In genomic region chr19:14672043-14672872, GRCh38 we compare ENCODE assay signal across 23 cellular contexts. TPM values are rescaled to one million over a fixed set of nuclear protein-coding genes. Genes with fewer than 3 reads are reported as not detected.
DNase-seq lines count a peak whose midpoint lies in the region; ATAC-seq, FAIRE-seq and TF ChIP-seq lines count a peak whose summit lies in the region.
"Had no signal": no experiment of that assay in that cellular context is flagged by ENCODE, and none has a peak within 500 bp of the region (broad histone marks: within the 10 kb centered on the region; RNA-seq: fewer than 3 reads in every experiment).

No MANE protein-coding gene starts in this region.

- H3F3A ChIP-seq in SK-N-SH (replicated peaks; ENCODE audit: insufficient read depth) = no peaks in the 10 kb centered on the region
- no peaks in the 10 kb centered on the region for H3F3A ChIP-seq in smooth muscle cell (ENCODE audit: low read depth)

- no peaks in the 10 kb centered on the region for H3K9me3 ChIP-seq in CD8-positive, alpha-beta memory T cell (ENCODE audit: low read length)
- H3K9me3 ChIP-seq in trophoblast cell (ENCODE audit: insufficient read depth, low read depth, low read length) = peaks cover 11% of the 10 kb centered on the region
- no peaks in the 10 kb centered on the region for H3K9me3 ChIP-seq in SK-N-SH
- no peaks in the 10 kb centered on the region for H3K9me3 ChIP-seq in smooth muscle cell (replicated peaks; ENCODE audit: low read depth)
- H3K9me3 ChIP-seq in mesenchymal stem cell (ENCODE audit: control insufficient read depth, low read length) = peaks cover 3% of the 10 kb centered on the region
- peaks cover 0 to 13% of the 10 kb centered on the region in 2 donors for H3K9me3 ChIP-seq in kidney (ENCODE audit: control insufficient read depth in 1 of 2, low read length in 2 of 2)
- H3K9me3 ChIP-seq: right lobe of liver had no signal

- TF ChIP-seq CTCF in NB4 (IDR thresholded peaks at IDR 0.05; ENCODE audit: low read depth, low read length) (no peak), activated B cell treated with CpG ODN at 0.5 μM for 24 hours (IDR thresholded peaks at IDR 0.05) (no peak), SK-N-SH (IDR thresholded peaks at IDR 0.05) (no peak), smooth muscle cell (IDR thresholded peaks at IDR 0.05; ENCODE audit: borderline replicate concordance, insufficient read depth, poor library complexity, severe bottlenecking) (no peak), kidney (IDR thresholded peaks at IDR 0.05; ENCODE audit: borderline replicate concordance, extremely low read depth, insufficient read depth) (no peak)

- H3K14ac ChIP-seq in trophoblast cell (ENCODE audit: low read length) (no peak overlapping the region), mesenchymal stem cell (ENCODE audit: low read length in 2 of 2) (no peak overlapping the region)

- H3K79me1 ChIP-seq in trophoblast cell (ENCODE audit: low read length) = no peaks in the 10 kb centered on the region
- H3K79me1 ChIP-seq in mesenchymal stem cell (replicated peaks; ENCODE audit: low read length, poor library complexity, severe bottlenecking) = no peaks in the 10 kb centered on the region

- H4K91ac ChIP-seq in trophoblast cell (ENCODE audit: low read depth, low read length) (no peak overlapping the region), mesenchymal stem cell (ENCODE audit: low read length) (no peak overlapping the region)

- H3K27ac Mint-ChIP-seq in CD8-positive, alpha-beta memory T cell = peak overlapping the region in 7 of 8 donors; percentile 83 to 95 (median 88)
- peak overlapping the region; percentile 31 for H3K27ac Mint-ChIP-seq in activated B cell treated with CpG ODN at 0.5 μM for 24 hours
- H3K27ac Mint-ChIP-seq: activated naive CD4-positive, alpha-beta T cell treated with anti-CD3 and anti-CD28 coated beads, Interleukin-2, amount 50 U/mL, for 72 hours; HFFc6; mesothelial cell of epicardium; T-helper 1 cell treated with Interleukin-12 subunit alpha and Interleukin-12 subunit beta and Interleukin-4 antibody, amounts not matched to agents 30 μg/mL and 1 μg/mL, for 36 hours had no signal

- H4K20me1 ChIP-seq in SK-N-SH (ENCODE audit: insufficient read depth) (no peaks in the 10 kb centered on the region), smooth muscle cell (ENCODE audit: low read depth) (no peaks in the 10 kb centered on the region)

- intact Hi-C loops in activated B cell treated with CpG ODN at 0.5 μM for 24 hours (cut with micrococcal nuclease) = loop anchor here (2.0 kb wide), 1 partner anchor 17 kb away; no protein-coding TSS in a partner anchor
- intact Hi-C loops in kidney (cut with DNase I) = no loop called here

- peak overlapping the region in 5 of 7 donors; percentile 5 to 66 (median 32) for H3K4me3 Mint-ChIP-seq in CD8-positive, alpha-beta memory T cell
- no peak overlapping the region for H3K4me3 Mint-ChIP-seq in activated B cell treated with CpG ODN at 0.5 μM for 24 hours
- H3K4me3 Mint-ChIP-seq: HFFc6; mesothelial cell of epicardium; T-helper 1 cell treated with Interleukin-12 subunit alpha and Interleukin-12 subunit beta and Interleukin-4 antibody, amounts not matched to agents 30 μg/mL and 1 μg/mL, for 36 hours had no signal

- no peak for TF ChIP-seq POLR2A in NB4 (IDR thresholded peaks at IDR 0.05; ENCODE audit: extremely low read depth, insufficient read length)

- H2BK5ac ChIP-seq in trophoblast cell (ENCODE audit: low read depth, low read length, poor library complexity) (no peak overlapping the region), mesenchymal stem cell (ENCODE audit: low read depth, low read length, poor library complexity, severe bottlenecking) (no peak overlapping the region)

- TF ChIP-seq RAD21 in SK-N-SH (IDR thresholded peaks at IDR 0.05; ENCODE audit: low read length) = no peak

- WGBS in trophoblast cell (ENCODE audit: extremely low coverage, insufficient coverage, insufficient read length) = no CpG with 5 or more reads among the region's 4 CpGs
- 8% methylated on average over 3 of the region's 4 CpGs for WGBS in SK-N-SH (ENCODE audit: low lambda C conversion rate)
- WGBS in smooth muscle cell (ENCODE audit: low lambda C conversion rate) = 63% methylated on average over 4 of the region's 4 CpGs
- WGBS in mesenchymal stem cell = 81% methylated on average over 4 of the region's 4 CpGs

- H4K12ac ChIP-seq in trophoblast cell (ENCODE audit: low read depth, low read length) = no peak overlapping the region

- no peaks in the 10 kb centered on the region for H3K27me3 ChIP-seq in CD8-positive, alpha-beta memory T cell (ENCODE audit: insufficient read depth, low read length, poor library complexity, severe bottlenecking)
- H3K27me3 ChIP-seq in trophoblast cell (ENCODE audit: insufficient read depth, low read length) = no peaks in the 10 kb centered on the region
- peaks cover 32% of the 10 kb centered on the region; the same call in 1 of the 2 replicates for H3K27me3 ChIP-seq in SK-N-SH (ENCODE audit: insufficient read depth)
- H3K27me3 ChIP-seq in smooth muscle cell (ENCODE audit: low read depth) = no peaks in the 10 kb centered on the region
- H3K27me3 ChIP-seq in mesenchymal stem cell (ENCODE audit: control insufficient read depth in 1 of 2, insufficient read depth in 1 of 2, low read length in 2 of 2) = peaks cover 0 to 7% of the 10 kb centered on the region in 2 experiments
- H3K27me3 ChIP-seq: brain microvascular endothelial cell, right lobe of liver had no signal

- peaks cover 11 to 33% (median 32%) of the 10 kb centered on the region in 3 donors for H3K4me1 Mint-ChIP-seq in CD8-positive, alpha-beta memory T cell
- peaks cover 49% of the 10 kb centered on the region for H3K4me1 Mint-ChIP-seq in activated B cell treated with CpG ODN at 0.5 μM for 24 hours
- H3K4me1 Mint-ChIP-seq: mesothelial cell of epicardium had no signal

- H3K9me2 ChIP-seq in SK-N-SH = no peaks in the 10 kb centered on the region

- H4K8ac ChIP-seq in trophoblast cell (ENCODE audit: low read depth, low read length) (no peak overlapping the region), mesenchymal stem cell (ENCODE audit: low read length) (no peak overlapping the region)

- H2BK15ac ChIP-seq in mesenchymal stem cell (ENCODE audit: low read depth, poor library complexity, severe bottlenecking) = no peak overlapping the region

- H3K27me3 Mint-ChIP-seq in CD8-positive, alpha-beta memory T cell = peaks cover 6 to 52% of the 10 kb centered on the region in 2 donors
- H3K27me3 Mint-ChIP-seq in activated B cell treated with CpG ODN at 0.5 μM for 24 hours = no peaks in the 10 kb centered on the region

- no peak overlapping the region for H3K9ac ChIP-seq in trophoblast cell (ENCODE audit: low read length)
- no peak overlapping the region for H3K9ac ChIP-seq in SK-N-SH
- H3K9ac ChIP-seq in smooth muscle cell (ENCODE audit: low read depth) = no peak overlapping the region
- H3K9ac ChIP-seq in mesenchymal stem cell (ENCODE audit: low read length) = no peak overlapping the region
- H3K9ac ChIP-seq in kidney (ENCODE audit: low read length in 2 of 2) = no peak overlapping the region

- no peaks in the 10 kb centered on the region for H3K36me3 Mint-ChIP-seq in CD8-positive, alpha-beta memory T cell
- no peaks in the 10 kb centered on the region for H3K36me3 Mint-ChIP-seq in activated B cell treated with CpG ODN at 0.5 μM for 24 hours (ENCODE audit: low read depth)
- H3K36me3 Mint-ChIP-seq: activated naive CD4-positive, alpha-beta T cell treated with anti-CD3 and anti-CD28 coated beads, Interleukin-2, amount 50 U/mL, for 72 hours; mesothelial cell of epicardium had no signal

- no peak overlapping the region for H3K23ac ChIP-seq in trophoblast cell (ENCODE audit: low read length)
- no peak overlapping the region for H3K23ac ChIP-seq in mesenchymal stem cell (ENCODE audit: low read length in 2 of 2)

- no peaks in the 10 kb centered on the region for H3K36me3 ChIP-seq in CD8-positive, alpha-beta memory T cell (ENCODE audit: insufficient read depth, low read length)
- H3K36me3 ChIP-seq in trophoblast cell (ENCODE audit: control insufficient read depth in 1 of 2, insufficient read depth in 2 of 2, low read length in 2 of 2) = no peaks in the 10 kb centered on the region
- no peaks in the 10 kb centered on the region for H3K36me3 ChIP-seq in SK-N-SH (replicated peaks in 1 of 2; ENCODE audit: control insufficient read depth in 1 of 2, insufficient read depth in 2 of 2, low read length in 1 of 2)
- no peaks in the 10 kb centered on the region for H3K36me3 ChIP-seq in smooth muscle cell (ENCODE audit: low read depth)
- no peaks in the 10 kb centered on the region for H3K36me3 ChIP-seq in mesenchymal stem cell (ENCODE audit: control insufficient read depth in 1 of 2, insufficient read depth in 2 of 2, low read depth in 1 of 2, low read length in 2 of 2)
- no peaks in the 10 kb centered on the region for H3K36me3 ChIP-seq in kidney (ENCODE audit: control insufficient read depth in 1 of 2, insufficient read depth in 2 of 2, low read length in 2 of 2)
- H3K36me3 ChIP-seq: brain microvascular endothelial cell, heart left ventricle, right lobe of liver, thoracic aorta had no signal

- H2BK12ac ChIP-seq in trophoblast cell (ENCODE audit: low read length) (no peak overlapping the region), mesenchymal stem cell (ENCODE audit: low read length in 2 of 2) (no peak overlapping the region)

- H2AK5ac ChIP-seq in trophoblast cell (ENCODE audit: low read length) (no peak overlapping the region), mesenchymal stem cell (ENCODE audit: low read length, severe bottlenecking) (no peak overlapping the region)

- no peak overlapping the region for H3K4ac ChIP-seq in trophoblast cell (ENCODE audit: low read depth, low read length)
- H3K4ac ChIP-seq in mesenchymal stem cell (ENCODE audit: low read depth in 1 of 2, low read length in 2 of 2) = no peak overlapping the region

- no peak overlapping the region for H3K18ac ChIP-seq in trophoblast cell (ENCODE audit: low read length)
- H3K18ac ChIP-seq in mesenchymal stem cell (ENCODE audit: low read depth in 1 of 2, low read length in 2 of 2) = no peak overlapping the region

- H2BK120ac ChIP-seq in trophoblast cell (ENCODE audit: insufficient read depth, low read length, poor library complexity) = no peak overlapping the region
- no peak overlapping the region for H2BK120ac ChIP-seq in mesenchymal stem cell (ENCODE audit: low read depth, low read length)

- H3K9me3 Mint-ChIP-seq in CD8-positive, alpha-beta memory T cell = peaks cover 4 to 13% (median 8%) of the 10 kb centered on the region in 5 donors
- no peaks in the 10 kb centered on the region for H3K9me3 Mint-ChIP-seq in activated B cell treated with CpG ODN at 0.5 μM for 24 hours
- H3K9me3 Mint-ChIP-seq: HFFc6; T-helper 1 cell treated with Interleukin-12 subunit alpha and Interleukin-12 subunit beta and Interleukin-4 antibody, amounts not matched to agents 30 μg/mL and 1 μg/mL, for 36 hours had no signal

- no peak overlapping the region for H3K4me3 ChIP-seq in CD8-positive, alpha-beta memory T cell (ENCODE audit: low read length)
- H3K4me3 ChIP-seq in NB4 (ENCODE audit: low read depth, low read length) (no peak overlapping the region), trophoblast cell (ENCODE audit: low read depth, low read length) (peak overlapping the region; percentile 20), SK-N-SH (ENCODE audit: low read depth in 2 of 2, low read length in 1 of 2) (no peak overlapping the region), smooth muscle cell (no peak overlapping the region), mesenchymal stem cell (ENCODE audit: insufficient read depth in 1 of 2, low read depth in 1 of 2, low read length in 2 of 2) (no peak overlapping the region), kidney (ENCODE audit: low read length in 2 of 2) (no peak overlapping the region)
- H3K4me3 ChIP-seq: heart left ventricle, right lobe of liver, thoracic aorta had no signal

- TF ChIP-seq EP300 in SK-N-SH (IDR thresholded peaks at IDR 0.05; ENCODE audit: borderline replicate concordance in 1 of 2, low read depth in 1 of 2, low read length in 1 of 2) = no peak

- no peaks in the 10 kb centered on the region for H3K4me1 ChIP-seq in CD8-positive, alpha-beta memory T cell (ENCODE audit: insufficient read depth, low read length)
- H3K4me1 ChIP-seq in trophoblast cell (ENCODE audit: control insufficient read depth in 1 of 2, insufficient read depth in 2 of 2, low read length in 2 of 2) = no peaks in the 10 kb centered on the region
- H3K4me1 ChIP-seq in SK-N-SH (ENCODE audit: control insufficient read depth in 1 of 2, insufficient read depth in 2 of 2, low read depth in 1 of 2, low read length in 1 of 2) = no peaks in the 10 kb centered on the region
- H3K4me1 ChIP-seq in smooth muscle cell (ENCODE audit: low read depth) = no peaks in the 10 kb centered on the region
- H3K4me1 ChIP-seq in mesenchymal stem cell (ENCODE audit: control insufficient read depth, insufficient read depth, low read depth, low read length) = no peaks in the 10 kb centered on the region
- H3K4me1 ChIP-seq in kidney (ENCODE audit: control insufficient read depth in 1 of 2, insufficient read depth in 1 of 2, low read depth in 1 of 2, low read length in 2 of 2) = no peaks in the 10 kb centered on the region
- H3K4me1 ChIP-seq: right lobe of liver had no signal

- H2AFZ ChIP-seq in trophoblast cell (ENCODE audit: insufficient read depth, low read length, poor library complexity) = no peak overlapping the region
- no peak overlapping the region for H2AFZ ChIP-seq in SK-N-SH (ENCODE audit: low read depth)
- H2AFZ ChIP-seq in smooth muscle cell (ENCODE audit: low read depth) = no peak overlapping the region
- H2AFZ ChIP-seq in mesenchymal stem cell (ENCODE audit: low read depth, low read length) = no peak overlapping the region

- DNase-seq in CD8-positive, alpha-beta memory T cell = peak in 2 of 5 donors; percentile 12 to 52
- DNase-seq in NB4 (ENCODE audit: low read depth) (peak; percentile 90), activated B cell treated with CpG ODN at 0.5 μM for 24 hours (no peak), trophoblast cell (peak; percentile 4 to 10), SK-N-SH (no peak), smooth muscle cell (lab: John Stamatoyannopoulos, UW; ENCODE audit: unreplicated experiment) (no peak), mesenchymal stem cell (no peak), kidney (no peak)
- DNase-seq: brain microvascular endothelial cell, DMS79 treated with DMSO at 0.1 percent for 48 hours, heart left ventricle, HFFc6, NCI-H1092 treated with DMSO at 0.1 percent for 48 hours, NCI-H526 treated with DMSO at 0.1 percent for 48 hours, right lobe of liver had no signal

- no peak overlapping the region for H3K4me2 ChIP-seq in trophoblast cell (ENCODE audit: low read length)
- H3K4me2 ChIP-seq in SK-N-SH = no peak overlapping the region
- H3K4me2 ChIP-seq in smooth muscle cell = no peak overlapping the region
- no peak overlapping the region for H3K4me2 ChIP-seq in mesenchymal stem cell (ENCODE audit: low read length, poor library complexity, severe bottlenecking)

- no peak for FAIRE-seq in kidney (lab: Jason Lieb, UNC)

- CTCF ChIA-PET in CD8-positive, alpha-beta memory T cell (lab: Charles Lee) = interaction anchor here (0.9 kb wide), 1 partner anchor 17 kb away, joined by 3 read pairs; the partner anchor contains the start of gene ZNF333
- CTCF ChIA-PET in activated B cell treated with CpG ODN at 0.5 μM for 24 hours (lab: Charles Lee) (interaction anchor here (0.6 to 1.8 kb wide), 5 partner anchors 9 to 101 kb away, joined by 3 to 9 read pairs (median 4); partner anchors contain the start of gene NDUFB7), SK-N-SH (lab: Yijun Ruan, JAX) (interaction anchor here (0.6 to 4.7 kb wide), 2 partner anchors 12 to 80 kb away, joined by 3 to 21 read pairs; no protein-coding TSS in a partner anchor)

- H3K79me2 ChIP-seq in trophoblast cell (ENCODE audit: control insufficient read depth, insufficient read depth, low read length, poor library complexity) (no peaks in the 10 kb centered on the region), SK-N-SH (ENCODE audit: insufficient read depth) (no peaks in the 10 kb centered on the region), smooth muscle cell (ENCODE audit: low read depth) (no peaks in the 10 kb centered on the region)

- no peak for ATAC-seq in activated B cell treated with CpG ODN at 0.5 μM for 24 hours (ENCODE audit: low read depth)
- ATAC-seq: activated naive CD4-positive, alpha-beta T cell treated with anti-CD3 and anti-CD28 coated beads, Interleukin-2, amount 50 U/mL, for 72 hours; esophagus mucosa; heart left ventricle had no signal

- H3K27ac ChIP-seq in CD8-positive, alpha-beta memory T cell (ENCODE audit: low read depth, low read length) = no peak overlapping the region
- no peak overlapping the region for H3K27ac ChIP-seq in trophoblast cell (ENCODE audit: low read depth, low read length)
- H3K27ac ChIP-seq in SK-N-SH (ENCODE audit: low read depth in 2 of 2, low read length in 1 of 2) = no peak overlapping the region
- H3K27ac ChIP-seq in smooth muscle cell (ENCODE audit: low read depth) = no peak overlapping the region
- no peak overlapping the region for H3K27ac ChIP-seq in mesenchymal stem cell (ENCODE audit: low read length, poor library complexity, severe bottlenecking)
- no peak overlapping the region for H3K27ac ChIP-seq in kidney (ENCODE audit: low read depth in 2 of 2, low read length in 2 of 2)
- H3K27ac ChIP-seq: brain microvascular endothelial cell, right lobe of liver, thoracic aorta had no signal

- POLR2A ChIA-PET in CD8-positive, alpha-beta memory T cell (lab: Charles Lee) = no interaction called here
- POLR2A ChIA-PET in activated B cell treated with CpG ODN at 0.5 μM for 24 hours (lab: Charles Lee) (interaction anchor here (0.6 to 1.7 kb wide), 3 partner anchors 59 to 99 kb away, joined by 4 to 6 read pairs (median 5); no protein-coding TSS in a partner anchor), SK-N-SH (lab: Yijun Ruan, JAX) (interaction anchor here (0.6 kb wide), 1 partner anchor 1841 kb away, joined by 3 read pairs; no protein-coding TSS in a partner anchor)

RNA-seq across cellular contexts. Expression of gene ADGRE3, which starts 2.4 kb away (rescaled TPM):
- not detected for total RNA-seq in CD8-positive, alpha-beta memory T cell
- 0.17 TPM for polyA plus RNA-seq in CD8-positive, alpha-beta memory T cell
- total RNA-seq in activated B cell treated with CpG ODN at 0.5 μM for 24 hours = not detected in 2 replicates
- polyA plus RNA-seq in trophoblast cell (2013) = not detected in 2 replicates
- polyA plus RNA-seq in SK-N-SH (2012; rRNA removed) = not detected in 2 replicates
- not detected in 2 replicates for polyA plus RNA-seq in SK-N-SH (2012; cell fraction: cytosol; rRNA removed)
- not detected in 2 replicates for polyA plus RNA-seq in SK-N-SH (2012; cell fraction: nucleus; rRNA removed)
- total RNA-seq in smooth muscle cell = not detected in 2 replicates
- polyA plus RNA-seq in smooth muscle cell = not detected in 2 replicates
- not detected for polyA plus RNA-seq in mesenchymal stem cell (2013, experiment 1 of 2)
- polyA plus RNA-seq in mesenchymal stem cell (2013, experiment 2 of 2) = not detected
- 0.25 TPM for total RNA-seq in kidney
- not detected for polyA plus RNA-seq in kidney (ENCODE audit: insufficient read depth, low read depth, low replicate concordance)
- total RNA-seq: activated naive CD4-positive, alpha-beta T cell treated with anti-CD3 and anti-CD28 coated beads, Interleukin-2, amount 50 U/mL, for 72 hours; dermis microvascular lymphatic vessel endothelial cell; HFFc6; mesothelial cell of epicardium; RPMI7951; thoracic aorta had no signal
- polyA plus RNA-seq: BJ, heart left ventricle had no signal

RNA-seq across cellular contexts. Expression of gene ZNF333, which starts 17.6 kb away (rescaled TPM):
- 1 to 10 TPM; 9.3 to 10.0 TPM for total RNA-seq in CD8-positive, alpha-beta memory T cell
- 10.5 TPM for polyA plus RNA-seq in CD8-positive, alpha-beta memory T cell
- 24.0 and 26.2 TPM in 2 replicates for total RNA-seq in activated B cell treated with CpG ODN at 0.5 μM for 24 hours
- 4.6 and 5.1 TPM in 2 replicates for polyA plus RNA-seq in trophoblast cell (2013)
- 15.2 and 19.6 TPM in 2 replicates for polyA plus RNA-seq in SK-N-SH (2012; rRNA removed)
- 5.8 and 8.0 TPM in 2 replicates for polyA plus RNA-seq in SK-N-SH (2012; cell fraction: cytosol; rRNA removed)
- polyA plus RNA-seq in SK-N-SH (2012; cell fraction: nucleus; rRNA removed) = 52.0 and 74.5 TPM in 2 replicates
- total RNA-seq in smooth muscle cell = 16.0 and 16.4 TPM in 2 replicates
- 14.8 and 15.8 TPM in 2 replicates for polyA plus RNA-seq in smooth muscle cell
- polyA plus RNA-seq in mesenchymal stem cell (2013, experiment 1 of 2) = 5.9 TPM
- 5.6 TPM for polyA plus RNA-seq in mesenchymal stem cell (2013, experiment 2 of 2)
- 20.8 TPM for total RNA-seq in kidney
- polyA plus RNA-seq in kidney (ENCODE audit: insufficient read depth, low read depth, low replicate concordance) = 4.1 TPM

Comparison
In these comparisons a context has a peak if more than half of its experiments do, and no peak if none do; other contexts are left out.
1. DNase-seq: peak in NB4 (single experiment) and trophoblast cell (2 of 2); none in activated B cell treated with CpG ODN at 0.5 μM for 24 hours (single experiment), SK-N-SH (single experiment), smooth muscle cell (single experiment), mesenchymal stem cell (single experiment) and kidney (single experiment).